In genomic region chr5:143010335-143010734, GRCh38 we compare ENCODE assay signal across 15 cellular contexts.
DNase-seq lines count a peak whose midpoint lies in the region; ATAC-seq and TF ChIP-seq lines count a peak whose summit lies in the region.
"Had no signal": no experiment of that assay in that cellular context is flagged by ENCODE, and none has a peak within 500 bp of the region (broad histone marks: within the 10 kb centered on the region; RNA-seq: fewer than 3 reads in every experiment).

No MANE protein-coding gene starts in this region.

- H3K4me3 Mint-ChIP-seq in activated naive CD4-positive, alpha-beta T cell treated with anti-CD3 and anti-CD28 coated beads, Interleukin-2, amount 50 U/mL, for 24 hours: no peak overlapping the region
- no peak overlapping the region for H3K4me3 Mint-ChIP-seq in central memory CD8-positive, alpha-beta T cell
- H3K4me3 Mint-ChIP-seq in stimulated activated memory B cell treated with anti-CD40 and anti-IgM and Interleukin-4, amounts not matched to agents 10 μg/mL and 1 μg/mL and 100 μg/mL, for 72 hours: no peak overlapping the region
- H3K4me3 Mint-ChIP-seq in HFFc6: no peak overlapping the region

- no peak for TF ChIP-seq CTCF in HFFc6 (IDR thresholded peaks at IDR 0.05)

- H3K27ac Mint-ChIP-seq in activated naive CD4-positive, alpha-beta T cell treated with anti-CD3 and anti-CD28 coated beads, Interleukin-2, amount 50 U/mL, for 24 hours: peak overlapping the region; percentile 95
- H3K27ac Mint-ChIP-seq in central memory CD8-positive, alpha-beta T cell (ENCODE audit: low read depth): peak overlapping the region; percentile 97
- peak overlapping the region; percentile 74 for H3K27ac Mint-ChIP-seq in stimulated activated memory B cell treated with anti-CD40 and anti-IgM and Interleukin-4, amounts not matched to agents 10 μg/mL and 1 μg/mL and 100 μg/mL, for 72 hours
- H3K27ac Mint-ChIP-seq in HFFc6: no peak overlapping the region

- DNase-seq in activated naive CD4-positive, alpha-beta T cell treated with anti-CD3 and anti-CD28 coated beads, Interleukin-2, amount 50 U/mL, for 16 hours: no peak
- peak; percentile 43 for DNase-seq in NCI-H345 treated with DMSO at 0.1 percent for 48 hours (lab: John Stamatoyannopoulos, UW; ENCODE audit: unreplicated experiment)
- DNase-seq in central memory CD8-positive, alpha-beta T cell (ENCODE audit: low spot score in 2 of 2): no peak
- no peak for DNase-seq in NCI-H1105 treated with DMSO at 0.1 percent for 48 hours (lab: John Stamatoyannopoulos, UW)
- no peak for DNase-seq in HFFc6
- DNase-seq in epidermal melanocyte (ENCODE audit: insufficient read length, low spot score): no peak
- DNase-seq: activated CD4-positive, alpha-beta T cell treated with anti-CD3 and anti-CD28 coated beads for 48 hours; activated gamma-delta T cell; AML-193; cerebellar nuclear complex; esophagus squamous epithelium; stimulated activated CD4-positive, alpha-beta T cell treated with anti-CD3 and anti-CD28 coated beads, Interleukin-4, amount 100 ng/mL, for 1 hour; stomach had no signal

- H3K27me3 Mint-ChIP-seq in activated naive CD4-positive, alpha-beta T cell treated with anti-CD3 and anti-CD28 coated beads, Interleukin-2, amount 50 U/mL, for 24 hours: no peaks in the 10 kb centered on the region
- no peaks in the 10 kb centered on the region for H3K27me3 Mint-ChIP-seq in central memory CD8-positive, alpha-beta T cell
- H3K27me3 Mint-ChIP-seq in stimulated activated memory B cell treated with anti-CD40 and anti-IgM and Interleukin-4, amounts not matched to agents 10 μg/mL and 1 μg/mL and 100 μg/mL, for 72 hours: no peaks in the 10 kb centered on the region
- no peaks in the 10 kb centered on the region for H3K27me3 Mint-ChIP-seq in HFFc6 (ENCODE audit: insufficient read depth)

- H3K4me1 Mint-ChIP-seq in activated naive CD4-positive, alpha-beta T cell treated with anti-CD3 and anti-CD28 coated beads, Interleukin-2, amount 50 U/mL, for 24 hours: peaks cover 56% of the 10 kb centered on the region
- H3K4me1 Mint-ChIP-seq in central memory CD8-positive, alpha-beta T cell: peaks cover 36% of the 10 kb centered on the region
- peaks cover 24% of the 10 kb centered on the region for H3K4me1 Mint-ChIP-seq in stimulated activated memory B cell treated with anti-CD40 and anti-IgM and Interleukin-4, amounts not matched to agents 10 μg/mL and 1 μg/mL and 100 μg/mL, for 72 hours
- peaks cover 33% of the 10 kb centered on the region for H3K4me1 Mint-ChIP-seq in HFFc6 (ENCODE audit: low read depth)

- no peak for ATAC-seq in central memory CD8-positive, alpha-beta T cell (replicated peaks; ENCODE audit: extremely low read depth, poor library complexity, severe bottlenecking)
- ATAC-seq in stimulated activated memory B cell treated with anti-CD40 and anti-IgM and Interleukin-4, amounts not matched to agents 10 μg/mL and 1 μg/mL and 100 μg/mL, for 72 hours: no peak

- H3K36me3 Mint-ChIP-seq in activated naive CD4-positive, alpha-beta T cell treated with anti-CD3 and anti-CD28 coated beads, Interleukin-2, amount 50 U/mL, for 24 hours: peaks cover 10% of the 10 kb centered on the region
- peaks cover 24% of the 10 kb centered on the region for H3K36me3 Mint-ChIP-seq in central memory CD8-positive, alpha-beta T cell (ENCODE audit: insufficient read depth)
- no peaks in the 10 kb centered on the region for H3K36me3 Mint-ChIP-seq in stimulated activated memory B cell treated with anti-CD40 and anti-IgM and Interleukin-4, amounts not matched to agents 10 μg/mL and 1 μg/mL and 100 μg/mL, for 72 hours
- no peaks in the 10 kb centered on the region for H3K36me3 Mint-ChIP-seq in HFFc6 (ENCODE audit: low read depth)

- H3K9me3 Mint-ChIP-seq in activated naive CD4-positive, alpha-beta T cell treated with anti-CD3 and anti-CD28 coated beads, Interleukin-2, amount 50 U/mL, for 24 hours: no peaks in the 10 kb centered on the region
- H3K9me3 Mint-ChIP-seq in central memory CD8-positive, alpha-beta T cell: no peaks in the 10 kb centered on the region
- H3K9me3 Mint-ChIP-seq in stimulated activated memory B cell treated with anti-CD40 and anti-IgM and Interleukin-4, amounts not matched to agents 10 μg/mL and 1 μg/mL and 100 μg/mL, for 72 hours: no peaks in the 10 kb centered on the region
- H3K9me3 Mint-ChIP-seq in HFFc6: no peaks in the 10 kb centered on the region
